ENCODE assay signal across 11 cellular contexts in genomic region chr10:75034131-75034512, GRCh38.
DNase-seq lines count a peak whose midpoint lies in the region; ATAC-seq and TF ChIP-seq lines count a peak whose summit lies in the region.
"Had no signal": no experiment of that assay in that cellular context is flagged by ENCODE, and none has a peak within 500 bp of the region (broad histone marks: within the 10 kb centered on the region; RNA-seq: fewer than 3 reads in every experiment).

No MANE protein-coding gene starts in this region.

- no peak overlapping the region for H3K27ac ChIP-seq in HEK293 (ENCODE audit: extremely low read depth, low read depth, low read length)
- H3K27ac ChIP-seq in skeletal muscle tissue (ENCODE audit: low read depth, low read length), result peak overlapping the region; percentile 48
- H3K27ac ChIP-seq: C4-2B, SJCRH30 had no signal

- H3K4me3 Mint-ChIP-seq in activated T-cell treated with anti-CD3 and anti-CD28 coated beads, Interleukin-2, amount 50 U/mL, for 72 hours, result peak overlapping the region; percentile 21 to 47

- POLR2A ChIA-PET in HEK293 (lab: Yijun Ruan, JAX), result no interaction called here

- peak; percentile 71 to 80 for ATAC-seq in activated T-cell treated with anti-CD3 and anti-CD28 coated beads, Interleukin-2, amount 50 U/mL, for 72 hours (replicated peaks in 1 of 2)
- ATAC-seq in GM21529 (IDR thresholded peaks at IDR 0.05; ENCODE audit: unreplicated experiment), result no peak
- no peak for ATAC-seq in GM21367 (IDR thresholded peaks at IDR 0.05; ENCODE audit: unreplicated experiment)

- H3K9ac ChIP-seq in skeletal muscle tissue (ENCODE audit: low read depth in 1 of 3, low read length in 3 of 3), result no peak overlapping the region

- H3K36me3 ChIP-seq in HEK293 (ENCODE audit: control insufficient read depth in 2 of 2, insufficient read depth in 1 of 2, low read length in 2 of 2), result peaks cover 0 to 18% of the 10 kb centered on the region in 2 experiments; a peak in 1 of 3 replicates
- H3K36me3 ChIP-seq in skeletal muscle tissue (ENCODE audit: control insufficient read depth in 3 of 3, insufficient read depth in 3 of 3, low read length in 3 of 3), result peaks cover 18 to 38% (median 21%) of the 10 kb centered on the region in 3 donors
- H3K36me3 ChIP-seq: SJCRH30 had no signal

- peaks cover 65% of the 10 kb centered on the region for H3K4me1 Mint-ChIP-seq in activated T-cell treated with anti-CD3 and anti-CD28 coated beads, Interleukin-2, amount 50 U/mL, for 72 hours (ENCODE audit: low read depth)

- CTCF ChIA-PET in HEK293 (lab: Yijun Ruan, JAX), result interaction anchor here (1.1 kb wide), 1 partner anchor 295 kb away, joined by 3 read pairs; no protein-coding TSS in a partner anchor

- H3K9me3 ChIP-seq in HEK293 (ENCODE audit: control insufficient read depth, insufficient read depth, low read depth, low read length) (no peaks in the 10 kb centered on the region), skeletal muscle tissue (ENCODE audit: control insufficient read depth in 3 of 3, low read length in 3 of 3) (no peaks in the 10 kb centered on the region)
- H3K9me3 ChIP-seq: SJCRH30 had no signal

- peak overlapping the region; percentile 78 for H3K27ac Mint-ChIP-seq in activated T-cell treated with anti-CD3 and anti-CD28 coated beads, Interleukin-2, amount 50 U/mL, for 72 hours

- DNase-seq in A172 (ENCODE audit: low spot score) (peak; percentile 24), NCI-H128 (lab: John Stamatoyannopoulos, UW; ENCODE audit: unreplicated experiment) (no peak), NCI-H1930 (lab: John Stamatoyannopoulos, UW) (no peak)
- DNase-seq in activated T-cell treated with anti-CD3 and anti-CD28 coated beads, Interleukin-2, amount 50 U/mL, for 72 hours, result peak; percentile 52 to 57
- DNase-seq: NCI-H446 treated with DMSO at 0.1 percent for 48 hours, SJCRH30 had no signal

- H3K27me3 ChIP-seq in skeletal muscle tissue (ENCODE audit: control insufficient read depth in 3 of 3, insufficient read depth in 3 of 3, low read length in 3 of 3), result no peaks in the 10 kb centered on the region
- H3K27me3 ChIP-seq: SJCRH30 had no signal

- peaks cover 0 to 7% of the 10 kb centered on the region in 2 donors for H3K36me3 Mint-ChIP-seq in activated T-cell treated with anti-CD3 and anti-CD28 coated beads, Interleukin-2, amount 50 U/mL, for 72 hours (ENCODE audit: insufficient read depth in 2 of 2)

- no peak overlapping the region for H3K4me3 ChIP-seq in HEK293 (ENCODE audit: low read depth, low read length)
- no peak overlapping the region for H3K4me3 ChIP-seq in skeletal muscle tissue (ENCODE audit: low read length in 3 of 3)
- H3K4me3 ChIP-seq: SJCRH30 had no signal

- no peak for TF ChIP-seq CTCF in HEK293 (tag by site-specific recombination; IDR thresholded peaks at IDR 0.05)

- H3K4me1 ChIP-seq in HEK293 (ENCODE audit: control insufficient read depth, insufficient read depth, low read length) (no peaks in the 10 kb centered on the region), skeletal muscle tissue (ENCODE audit: control insufficient read depth in 3 of 3, insufficient read depth in 3 of 3, low read length in 3 of 3) (peaks cover 10 to 55% (median 29%) of the 10 kb centered on the region in 3 donors)

- H3K27me3 Mint-ChIP-seq in activated T-cell treated with anti-CD3 and anti-CD28 coated beads, Interleukin-2, amount 50 U/mL, for 72 hours (ENCODE audit: low read depth), result no peaks in the 10 kb centered on the region

- no peaks in the 10 kb centered on the region for H3K9me3 Mint-ChIP-seq in activated T-cell treated with anti-CD3 and anti-CD28 coated beads, Interleukin-2, amount 50 U/mL, for 72 hours

TF ChIP-seq in HEK293, 187 proteins besides CTCF, POLR2A, EP300 and RAD21:
- TF ChIP-seq ZNF350 (tag by site-specific recombination; IDR thresholded peaks at IDR 0.05) (no peak), TCF7L2 (IDR thresholded peaks at IDR 0.05; ENCODE audit: borderline replicate concordance, low read depth, low read length) (no peak), EGR2 (tag by site-specific recombination; IDR thresholded peaks at IDR 0.05; ENCODE audit: low read depth) (peak; percentile 27; the same call in 1 of the 2 replicates), ZNF169 (tag by site-specific recombination; IDR thresholded peaks at IDR 0.05) (no peak), ZNF248 (tag by site-specific recombination; IDR thresholded peaks at IDR 0.05) (no peak), ZFHX2 (tag by site-specific recombination; conservative IDR thresholded peaks at IDR 0.05) (peak; percentile 53)
- TF ChIP-seq, protein P1, sequence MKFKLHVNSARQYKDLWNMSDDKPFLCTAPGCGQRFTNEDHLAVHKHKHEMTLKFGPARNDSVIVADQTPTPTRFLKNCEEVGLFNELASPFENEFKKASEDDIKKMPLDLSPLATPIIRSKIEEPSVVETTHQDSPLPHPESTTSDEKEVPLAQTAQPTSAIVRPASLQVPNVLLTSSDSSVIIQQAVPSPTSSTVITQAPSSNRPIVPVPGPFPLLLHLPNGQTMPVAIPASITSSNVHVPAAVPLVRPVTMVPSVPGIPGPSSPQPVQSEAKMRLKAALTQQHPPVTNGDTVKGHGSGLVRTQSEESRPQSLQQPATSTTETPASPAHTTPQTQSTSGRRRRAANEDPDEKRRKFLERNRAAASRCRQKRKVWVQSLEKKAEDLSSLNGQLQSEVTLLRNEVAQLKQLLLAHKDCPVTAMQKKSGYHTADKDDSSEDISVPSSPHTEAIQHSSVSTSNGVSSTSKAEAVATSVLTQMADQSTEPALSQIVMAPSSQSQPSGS (tag by site-specific recombination; IDR thresholded peaks at IDR 0.05; ENCODE audit: low read depth), result no peak

Comparison
In these comparisons a context has a peak if more than half of its experiments do, and no peak if none do; other contexts are left out.
1. DNase-seq: peak in A172 (single experiment) and activated T-cell treated with anti-CD3 and anti-CD28 coated beads, Interleukin-2, amount 50 U/mL, for 72 hours (2 of 2); none in NCI-H128 (single experiment) and NCI-H1930 (0 of 2).
2. ATAC-seq: peak in activated T-cell treated with anti-CD3 and anti-CD28 coated beads, Interleukin-2, amount 50 U/mL, for 72 hours (2 of 2); none in GM21529 (single experiment) and GM21367 (single experiment).